1 cellular context compared by ENCODE assay signal in the genomic region with DNA sequence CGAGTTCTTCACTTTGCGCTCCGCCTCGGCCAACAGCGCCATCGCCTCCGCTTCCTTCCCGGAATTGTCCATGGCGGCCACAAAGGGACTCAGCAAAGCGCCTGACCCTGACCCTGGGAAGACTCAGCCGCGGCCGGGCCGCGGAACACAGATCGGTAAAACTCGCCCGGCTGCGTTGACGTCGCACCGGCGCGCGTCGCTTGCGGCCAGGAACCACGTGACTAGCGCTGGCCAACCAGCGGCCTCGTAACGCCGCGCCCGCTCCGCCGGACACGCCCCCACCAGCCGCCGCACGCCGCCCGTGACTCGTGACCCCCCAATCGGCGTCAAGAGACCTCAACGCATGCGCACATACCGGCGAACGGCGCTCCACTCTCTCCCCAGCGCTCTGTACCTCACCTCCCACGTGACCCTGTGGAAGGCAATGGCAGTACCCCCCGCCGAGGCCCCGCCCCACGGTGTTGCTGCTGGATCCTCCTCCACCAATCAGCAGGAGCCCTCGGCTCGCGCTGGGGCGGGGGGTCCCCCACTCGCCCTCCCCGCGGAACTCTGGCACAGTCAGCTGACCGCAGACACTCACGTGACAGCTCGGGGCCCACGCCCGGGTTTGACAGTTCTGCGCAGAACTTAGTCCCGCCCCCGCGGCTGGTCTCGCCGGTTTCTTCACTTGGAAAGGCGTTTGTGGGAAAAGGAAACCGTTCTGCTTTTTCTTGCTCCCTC.
TF ChIP-seq lines count a peak whose summit lies in the region.

TSS of gene NAPA (minus strand) at position 195 of the 720 bp plus-strand sequence. CDS start at position 72, 123 bp downstream.

TF ChIP-seq in HepG2, 621 proteins besides CTCF, POLR2A, EP300 and RAD21 (continued from another document and continues in another):
- TF ChIP-seq SALL2 (CRISPR knock-in tag; IDR thresholded peaks at IDR 0.05), result peak; percentile 50
- peak; percentile 88 for TF ChIP-seq PHF8 (CRISPR knock-in tag; IDR thresholded peaks at IDR 0.05)
- TF ChIP-seq, protein P1, sequence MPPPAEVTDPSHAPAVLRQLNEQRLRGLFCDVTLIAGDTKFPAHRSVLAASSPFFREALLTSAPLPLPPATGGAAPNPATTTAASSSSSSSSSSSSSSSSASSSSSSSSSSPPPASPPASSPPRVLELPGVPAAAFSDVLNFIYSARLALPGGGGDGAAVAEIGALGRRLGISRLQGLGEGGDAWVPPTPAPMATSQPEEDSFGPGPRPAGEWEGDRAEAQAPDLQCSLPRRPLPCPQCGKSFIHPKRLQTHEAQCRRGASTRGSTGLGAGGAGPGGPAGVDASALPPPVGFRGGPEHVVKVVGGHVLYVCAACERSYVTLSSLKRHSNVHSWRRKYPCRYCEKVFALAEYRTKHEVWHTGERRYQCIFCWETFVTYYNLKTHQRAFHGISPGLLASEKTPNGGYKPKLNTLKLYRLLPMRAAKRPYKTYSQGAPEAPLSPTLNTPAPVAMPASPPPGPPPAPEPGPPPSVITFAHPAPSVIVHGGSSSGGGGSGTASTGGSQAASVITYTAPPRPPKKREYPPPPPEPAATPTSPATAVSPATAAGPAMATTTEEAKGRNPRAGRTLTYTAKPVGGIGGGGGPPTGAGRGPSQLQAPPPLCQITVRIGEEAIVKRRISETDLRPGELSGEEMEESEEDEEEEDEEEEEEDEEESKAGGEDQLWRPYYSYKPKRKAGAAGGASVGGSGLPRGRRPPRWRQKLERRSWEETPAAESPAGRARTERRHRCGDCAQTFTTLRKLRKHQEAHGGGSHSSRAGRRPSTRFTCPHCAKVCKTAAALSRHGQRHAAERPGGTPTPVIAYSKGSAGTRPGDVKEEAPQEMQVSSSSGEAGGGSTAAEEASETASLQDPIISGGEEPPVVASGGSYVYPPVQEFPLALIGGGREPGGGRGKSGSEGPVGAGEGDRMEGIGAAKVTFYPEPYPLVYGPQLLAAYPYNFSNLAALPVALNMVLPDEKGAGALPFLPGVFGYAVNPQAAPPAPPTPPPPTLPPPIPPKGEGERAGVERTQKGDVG (CRISPR knock-in tag; IDR thresholded peaks at IDR 0.05; ENCODE audit: borderline replicate concordance), result no peak
- peak; percentile 67 for TF ChIP-seq KDM5A (IDR thresholded peaks at IDR 0.05; ENCODE audit: borderline replicate concordance, low read length)
- no peak for TF ChIP-seq SRY (CRISPR knock-in tag; IDR thresholded peaks at IDR 0.05)
- TF ChIP-seq, protein P2, sequence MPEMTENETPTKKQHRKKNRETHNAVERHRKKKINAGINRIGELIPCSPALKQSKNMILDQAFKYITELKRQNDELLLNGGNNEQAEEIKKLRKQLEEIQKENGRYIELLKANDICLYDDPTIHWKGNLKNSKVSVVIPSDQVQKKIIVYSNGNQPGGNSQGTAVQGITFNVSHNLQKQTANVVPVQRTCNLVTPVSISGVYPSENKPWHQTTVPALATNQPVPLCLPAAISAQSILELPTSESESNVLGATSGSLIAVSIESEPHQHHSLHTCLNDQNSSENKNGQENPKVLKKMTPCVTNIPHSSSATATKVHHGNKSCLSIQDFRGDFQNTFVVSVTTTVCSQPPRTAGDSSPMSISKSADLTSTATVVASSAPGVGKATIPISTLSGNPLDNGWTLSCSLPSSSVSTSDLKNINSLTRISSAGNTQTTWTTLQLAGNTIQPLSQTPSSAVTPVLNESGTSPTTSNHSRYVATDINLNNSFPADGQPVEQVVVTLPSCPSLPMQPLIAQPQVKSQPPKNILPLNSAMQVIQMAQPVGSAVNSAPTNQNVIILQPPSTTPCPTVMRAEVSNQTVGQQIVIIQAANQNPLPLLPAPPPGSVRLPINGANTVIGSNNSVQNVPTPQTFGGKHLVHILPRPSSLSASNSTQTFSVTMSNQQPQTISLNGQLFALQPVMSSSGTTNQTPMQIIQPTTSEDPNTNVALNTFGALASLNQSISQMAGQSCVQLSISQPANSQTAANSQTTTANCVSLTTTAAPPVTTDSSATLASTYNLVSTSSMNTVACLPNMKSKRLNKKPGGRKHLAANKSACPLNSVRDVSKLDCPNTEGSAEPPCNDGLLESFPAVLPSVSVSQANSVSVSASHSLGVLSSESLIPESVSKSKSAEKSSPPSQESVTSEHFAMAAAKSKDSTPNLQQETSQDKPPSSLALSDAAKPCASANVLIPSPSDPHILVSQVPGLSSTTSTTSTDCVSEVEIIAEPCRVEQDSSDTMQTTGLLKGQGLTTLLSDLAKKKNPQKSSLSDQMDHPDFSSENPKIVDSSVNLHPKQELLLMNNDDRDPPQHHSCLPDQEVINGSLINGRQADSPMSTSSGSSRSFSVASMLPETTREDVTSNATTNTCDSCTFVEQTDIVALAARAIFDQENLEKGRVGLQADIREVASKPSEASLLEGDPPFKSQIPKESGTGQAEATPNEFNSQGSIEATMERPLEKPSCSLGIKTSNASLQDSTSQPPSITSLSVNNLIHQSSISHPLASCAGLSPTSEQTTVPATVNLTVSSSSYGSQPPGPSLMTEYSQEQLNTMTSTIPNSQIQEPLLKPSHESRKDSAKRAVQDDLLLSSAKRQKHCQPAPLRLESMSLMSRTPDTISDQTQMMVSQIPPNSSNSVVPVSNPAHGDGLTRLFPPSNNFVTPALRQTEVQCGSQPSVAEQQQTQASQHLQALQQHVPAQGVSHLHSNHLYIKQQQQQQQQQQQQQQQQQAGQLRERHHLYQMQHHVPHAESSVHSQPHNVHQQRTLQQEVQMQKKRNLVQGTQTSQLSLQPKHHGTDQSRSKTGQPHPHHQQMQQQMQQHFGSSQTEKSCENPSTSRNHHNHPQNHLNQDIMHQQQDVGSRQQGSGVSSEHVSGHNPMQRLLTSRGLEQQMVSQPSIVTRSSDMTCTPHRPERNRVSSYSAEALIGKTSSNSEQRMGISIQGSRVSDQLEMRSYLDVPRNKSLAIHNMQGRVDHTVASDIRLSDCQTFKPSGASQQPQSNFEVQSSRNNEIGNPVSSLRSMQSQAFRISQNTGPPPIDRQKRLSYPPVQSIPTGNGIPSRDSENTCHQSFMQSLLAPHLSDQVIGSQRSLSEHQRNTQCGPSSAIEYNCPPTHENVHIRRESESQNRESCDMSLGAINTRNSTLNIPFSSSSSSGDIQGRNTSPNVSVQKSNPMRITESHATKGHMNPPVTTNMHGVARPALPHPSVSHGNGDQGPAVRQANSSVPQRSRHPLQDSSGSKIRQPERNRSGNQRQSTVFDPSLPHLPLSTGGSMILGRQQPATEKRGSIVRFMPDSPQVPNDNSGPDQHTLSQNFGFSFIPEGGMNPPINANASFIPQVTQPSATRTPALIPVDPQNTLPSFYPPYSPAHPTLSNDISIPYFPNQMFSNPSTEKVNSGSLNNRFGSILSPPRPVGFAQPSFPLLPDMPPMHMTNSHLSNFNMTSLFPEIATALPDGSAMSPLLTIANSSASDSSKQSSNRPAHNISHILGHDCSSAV (CRISPR knock-in tag; IDR thresholded peaks at IDR 0.05; ENCODE audit: borderline replicate concordance), result no peak
- TF ChIP-seq ZNF660 (CRISPR knock-in tag; IDR thresholded peaks at IDR 0.05; ENCODE audit: borderline replicate concordance, low read depth), result no peak
- no peak for TF ChIP-seq ZNF235 (CRISPR knock-in tag; IDR thresholded peaks at IDR 0.05; ENCODE audit: borderline replicate concordance)
- peak; percentile 43 for TF ChIP-seq ZNF781 (CRISPR knock-in tag; IDR thresholded peaks at IDR 0.05; ENCODE audit: borderline replicate concordance, not compliant biosample characterization)
- TF ChIP-seq CREM (IDR thresholded peaks at IDR 0.05), result peak; percentile 60; the same call in 1 of the 2 replicates
- TF ChIP-seq CREM (CRISPR knock-in tag; IDR thresholded peaks at IDR 0.05), result no peak
- TF ChIP-seq, protein P3, sequence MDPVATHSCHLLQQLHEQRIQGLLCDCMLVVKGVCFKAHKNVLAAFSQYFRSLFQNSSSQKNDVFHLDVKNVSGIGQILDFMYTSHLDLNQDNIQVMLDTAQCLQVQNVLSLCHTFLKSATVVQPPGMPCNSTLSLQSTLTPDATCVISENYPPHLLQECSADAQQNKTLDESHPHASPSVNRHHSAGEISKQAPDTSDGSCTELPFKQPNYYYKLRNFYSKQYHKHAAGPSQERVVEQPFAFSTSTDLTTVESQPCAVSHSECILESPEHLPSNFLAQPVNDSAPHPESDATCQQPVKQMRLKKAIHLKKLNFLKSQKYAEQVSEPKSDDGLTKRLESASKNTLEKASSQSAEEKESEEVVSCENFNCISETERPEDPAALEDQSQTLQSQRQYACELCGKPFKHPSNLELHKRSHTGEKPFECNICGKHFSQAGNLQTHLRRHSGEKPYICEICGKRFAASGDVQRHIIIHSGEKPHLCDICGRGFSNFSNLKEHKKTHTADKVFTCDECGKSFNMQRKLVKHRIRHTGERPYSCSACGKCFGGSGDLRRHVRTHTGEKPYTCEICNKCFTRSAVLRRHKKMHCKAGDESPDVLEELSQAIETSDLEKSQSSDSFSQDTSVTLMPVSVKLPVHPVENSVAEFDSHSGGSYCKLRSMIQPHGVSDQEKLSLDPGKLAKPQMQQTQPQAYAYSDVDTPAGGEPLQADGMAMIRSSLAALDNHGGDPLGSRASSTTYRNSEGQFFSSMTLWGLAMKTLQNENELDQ (CRISPR knock-in tag; IDR thresholded peaks at IDR 0.05; ENCODE audit: borderline replicate concordance), result no peak
- no peak for TF ChIP-seq U2AF1 (optimal IDR thresholded peaks at IDR 0.05; ENCODE audit: low read depth, low read length)
- TF ChIP-seq SMYD3 (CRISPR knock-in tag; IDR thresholded peaks at IDR 0.05), result no peak
- TF ChIP-seq PLSCR1 (CRISPR knock-in tag; IDR thresholded peaks at IDR 0.05; ENCODE audit: borderline replicate concordance), result no peak
- no peak for TF ChIP-seq ZFP1 (CRISPR knock-in tag; IDR thresholded peaks at IDR 0.05)
- no peak for TF ChIP-seq HNRNPUL1 (IDR thresholded peaks at IDR 0.05; ENCODE audit: low read depth, low read length)
- TF ChIP-seq MIER3 (CRISPR knock-in tag; IDR thresholded peaks at IDR 0.05; ENCODE audit: borderline replicate concordance), result no peak
- TF ChIP-seq SMARCC2 (IDR thresholded peaks at IDR 0.05), result no peak
- TF ChIP-seq ZNF703 (CRISPR knock-in tag; IDR thresholded peaks at IDR 0.05; ENCODE audit: borderline replicate concordance), result no peak
- no peak for TF ChIP-seq EZH2 (conservative IDR thresholded peaks at IDR 0.05; ENCODE audit: low read depth, low read length)
- TF ChIP-seq MTF1 (CRISPR knock-in tag; IDR thresholded peaks at IDR 0.05), result no peak
- 0 out of 2 replicates have a peak, but pooled peaks have one; percentile 9 for TF ChIP-seq ZNF543 (CRISPR knock-in tag; IDR thresholded peaks at IDR 0.05)
- TF ChIP-seq, protein P4, sequence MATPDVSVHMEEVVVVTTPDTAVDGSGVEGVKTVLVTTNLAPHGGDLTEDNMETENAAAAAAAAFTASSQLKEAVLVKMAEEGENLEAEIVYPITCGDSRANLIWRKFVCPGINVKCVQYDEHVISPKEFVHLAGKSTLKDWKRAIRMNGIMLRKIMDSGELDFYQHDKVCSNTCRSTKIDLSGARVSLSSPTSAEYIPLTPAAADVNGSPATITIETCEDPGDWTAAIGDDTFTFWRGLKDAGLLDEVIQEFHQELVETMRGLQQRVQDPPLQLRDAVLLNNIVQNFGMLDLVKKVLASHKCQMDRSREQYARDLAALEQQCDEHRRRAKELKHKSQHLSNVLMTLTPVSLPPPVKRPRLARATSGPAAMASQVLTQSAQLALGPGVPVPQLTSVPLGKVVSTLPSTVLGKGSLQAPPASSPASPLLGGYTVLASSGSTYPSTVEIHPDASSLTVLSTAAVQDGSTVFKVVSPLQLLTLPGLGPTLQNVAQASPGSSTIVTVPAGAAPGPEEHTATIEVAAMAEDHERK (CRISPR knock-in tag; IDR thresholded peaks at IDR 0.05; ENCODE audit: low read depth), result peak; percentile 84
- TF ChIP-seq PCBP1 (IDR thresholded peaks at IDR 0.05; ENCODE audit: borderline replicate concordance, low read depth, low read length), result peak; percentile 55; the same call in 1 of the 2 replicates
- no peak for TF ChIP-seq CC2D1A (CRISPR knock-in tag; IDR thresholded peaks at IDR 0.05)
- TF ChIP-seq WIZ (CRISPR knock-in tag; IDR thresholded peaks at IDR 0.05), result peak; percentile 27; the same call in 1 of the 2 replicates
- peak; percentile 54; the same call in 1 of the 2 replicates for TF ChIP-seq ZSCAN25 (CRISPR knock-in tag; IDR thresholded peaks at IDR 0.05)
- TF ChIP-seq CREBL2 (CRISPR knock-in tag; IDR thresholded peaks at IDR 0.05; ENCODE audit: borderline replicate concordance), result no peak; the same call in 1 of the 2 replicates
- no peak for TF ChIP-seq HOXD1 (CRISPR knock-in tag; IDR thresholded peaks at IDR 0.05)
- no peak for TF ChIP-seq NFIC (IDR thresholded peaks at IDR 0.05; ENCODE audit: low read length)
